ENCODE assay signal across 19 cellular contexts in the genomic region with DNA sequence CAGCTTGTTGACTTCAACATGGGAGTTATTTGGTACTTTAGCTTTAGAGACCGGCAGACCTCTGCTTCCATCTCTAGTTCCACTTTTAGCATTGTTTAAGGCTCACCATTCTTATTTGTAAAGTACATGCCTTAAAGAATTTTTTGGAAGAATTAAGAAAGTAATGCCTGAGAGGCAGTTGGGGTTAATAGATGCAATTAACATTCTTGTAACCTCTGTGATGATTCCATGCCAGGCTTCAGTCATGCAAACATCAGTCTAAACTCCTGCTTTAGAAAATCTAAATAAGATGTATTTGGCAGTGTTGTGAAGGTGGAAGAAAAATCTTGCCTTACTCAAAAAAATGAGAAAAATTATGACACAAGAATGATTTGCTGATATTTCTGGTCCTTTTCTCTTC.
"Had no signal": no experiment of that assay in that cellular context is flagged by ENCODE, and none has a peak within 500 bp of the region (broad histone marks: within the 10 kb centered on the region; RNA-seq: fewer than 3 reads in every experiment).

No MANE protein-coding gene starts in this region.

- H3K27me3 Mint-ChIP-seq: type B pancreatic cell had no signal

- H3K9me3 Mint-ChIP-seq: type B pancreatic cell had no signal

- H3K36me3 Mint-ChIP-seq: type B pancreatic cell had no signal

- H3K27ac ChIP-seq: colonic mucosa, foreskin keratinocyte, psoas muscle, spleen, suprapubic skin, thyroid gland, uterus had no signal

- H3K36me3 ChIP-seq: colonic mucosa, spleen, suprapubic skin, thyroid gland, uterus had no signal

- H3K4me3 ChIP-seq: colonic mucosa, psoas muscle, spleen, suprapubic skin, thyroid gland, uterus had no signal

- H3K4me1 Mint-ChIP-seq: nephron progenitor cell had no signal

- H3K4me3 Mint-ChIP-seq: naive thymus-derived CD4-positive, alpha-beta T cell; nephron progenitor cell; type B pancreatic cell had no signal

- H3K9me3 ChIP-seq: colonic mucosa, psoas muscle, spleen, suprapubic skin, thyroid gland, uterus had no signal

- H3K4me1 ChIP-seq: colonic mucosa, psoas muscle, thyroid gland, uterus had no signal

- H3K27me3 ChIP-seq: foreskin keratinocyte, suprapubic skin, thyroid gland, uterus had no signal

- ATAC-seq: foreskin keratinocyte; left colon; naive thymus-derived CD4-positive, alpha-beta T cell; psoas muscle; sciatic nerve had no signal

- DNase-seq: colonic mucosa; dermis blood vessel endothelial cell; foreskin keratinocyte; left colon; mesendoderm; naive thymus-derived CD4-positive, alpha-beta T cell; nephron progenitor cell; psoas muscle; retina; spleen; stimulated activated CD4-positive, alpha-beta T cell treated with anti-CD3 and anti-CD28 coated beads, Interleukin-15, amount 100 ng/mL, for 24 hours; stimulated activated CD4-positive, alpha-beta T cell treated with anti-CD3 and anti-CD28 coated beads, Interleukin-1b, Interleukin-23, amount 100 ng/mL, for 48 hours; stimulated activated CD4-positive, alpha-beta T cell treated with anti-CD3 and anti-CD28 coated beads, Interleukin-4, amount 100 ng/mL, for 24 hours; stimulated activated naive CD4-positive, alpha-beta T cell; thyroid gland; uterus had no signal

- H3K27ac Mint-ChIP-seq: naive thymus-derived CD4-positive, alpha-beta T cell; nephron progenitor cell; type B pancreatic cell had no signal
